In the genomic region with DNA sequence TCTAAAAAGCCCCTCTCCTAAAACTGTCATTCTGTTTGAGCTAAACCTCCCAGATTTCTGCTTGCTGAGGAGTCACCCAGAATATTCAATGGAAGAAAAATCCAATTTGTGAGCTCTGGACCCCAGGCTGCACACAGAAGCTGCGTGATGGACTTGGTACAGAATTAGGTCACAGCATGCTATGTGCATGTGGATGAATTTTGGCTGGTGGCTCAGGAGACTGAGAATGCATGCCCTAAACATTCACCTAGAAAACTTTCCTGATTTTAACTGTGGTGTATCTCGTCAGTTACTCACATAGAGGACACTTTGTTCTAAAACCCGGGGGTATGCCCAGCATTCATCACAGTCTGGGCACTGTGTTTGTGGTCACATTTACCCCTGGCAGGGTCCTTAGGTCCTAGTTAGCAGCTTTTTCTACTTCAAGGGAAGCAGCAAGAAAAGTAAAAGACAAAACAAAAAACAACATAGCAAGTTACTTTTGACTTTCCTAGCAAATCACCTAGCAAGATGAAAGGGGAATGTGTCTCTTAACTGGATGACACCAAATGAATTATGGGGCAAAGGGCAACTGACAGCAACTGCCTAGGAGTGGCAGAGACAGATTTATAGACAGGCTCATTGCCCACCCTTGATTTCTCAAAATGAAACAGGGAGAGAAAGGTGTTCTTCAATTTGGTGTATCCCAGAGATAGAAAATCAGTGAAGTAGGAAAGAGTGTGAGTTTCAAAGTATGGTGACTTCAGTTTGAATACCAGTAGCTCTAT, we compare ENCODE assay signal across 19 cellular contexts. TPM values are rescaled to one million over a fixed set of nuclear protein-coding genes. Genes with fewer than 3 reads are reported as not detected.
DNase-seq lines count a peak whose midpoint lies in the region; ATAC-seq and TF ChIP-seq lines count a peak whose summit lies in the region.
"Had no signal": no experiment of that assay in that cellular context is flagged by ENCODE, and none has a peak within 500 bp of the region (broad histone marks: within the 10 kb centered on the region; RNA-seq: fewer than 3 reads in every experiment).

No MANE protein-coding gene starts in this region.

- H3K4me2 ChIP-seq in GM23248 (ENCODE audit: unreplicated experiment) = no peak overlapping the region

- H3K27ac ChIP-seq in GM23248 = no peak overlapping the region; the same call in 1 of the 2 replicates
- peak overlapping the region; percentile 75 for H3K27ac ChIP-seq in lower lobe of right lung
- peak overlapping the region in 2 of 3 donors; percentile 31 to 65 for H3K27ac ChIP-seq in thyroid gland

- no peaks in the 10 kb centered on the region for H3K9me2 ChIP-seq in GM23248 (ENCODE audit: insufficient read depth)

- H3K4me3 ChIP-seq in GM23248 (no peak overlapping the region), lower lobe of right lung (no peak overlapping the region), thyroid gland (replicated peaks in 1 of 3) (no peak overlapping the region)

- H4K20me1 ChIP-seq in GM23248 (ENCODE audit: insufficient read depth) = no peaks in the 10 kb centered on the region

- H3F3A ChIP-seq in GM23248 (ENCODE audit: insufficient read depth) = peaks cover 13% of the 10 kb centered on the region; the same call in 1 of the 2 replicates

- in situ Hi-C loops in GM23248 (cut with MboI) = no loop called here

- H3K4me1 ChIP-seq in GM23248 (ENCODE audit: insufficient read depth) = peaks cover 14% of the 10 kb centered on the region
- H3K4me1 ChIP-seq in lower lobe of right lung = peaks cover 23% of the 10 kb centered on the region
- no peaks in the 10 kb centered on the region for H3K4me1 ChIP-seq in thyroid gland

- 74 to 76% methylated on average over 3 of the region's 3 CpGs for WGBS in GM23248 (ENCODE audit: low coverage in 1 of 2, low lambda C conversion rate in 2 of 2, missing lambda C conversion rate in 2 of 2), 2 experiments
- 77 to 82% methylated on average over 3 of the region's 3 CpGs for WGBS in thyroid gland, 2 donors

- DNase-seq in GM23248 (no peak), cerebellar cortex (ENCODE audit: low spot score) (peak; percentile 64), lower lobe of right lung (no peak), thyroid gland (no peak), NCI-H524 treated with DMSO at 0.1 percent for 48 hours (lab: John Stamatoyannopoulos, UW) (no peak), globus pallidus (ENCODE audit: low spot score) (no peak), islet precursor cell (no peak), DMS79 treated with DMSO at 0.1 percent for 48 hours (lab: John Stamatoyannopoulos, UW) (no peak)
- DNase-seq: activated B cell treated with CpG ODN at 0.5 μM for 24 hours; activated CD8-positive, alpha-beta memory T cell treated with anti-CD3 and anti-CD28 coated beads for 24 hours; activated naive CD8-positive, alpha-beta T cell treated with anti-CD3 and anti-CD28 coated beads, Interleukin-2, amount 10 ng/mL, durations not matched to agents 7 days and 5 days; COR-L47; effector CD4-positive, alpha-beta T cell; MV-4-11; naive thymus-derived CD4-positive, alpha-beta T cell; NCI-H510A treated with DMSO at 0.1 percent for 48 hours; posterior cingulate gyrus; SHP77 treated with DMSO at 0.1 percent for 48 hours had no signal

- intact Hi-C loops in lower lobe of right lung (cut with DNase I) = no loop called here
- intact Hi-C loops in thyroid gland (cut with DNase I) = no loop called here

- ATAC-seq in lower lobe of right lung = no peak
- ATAC-seq: naive thymus-derived CD4-positive, alpha-beta T cell had no signal

- 0 out of 2 replicates have a peak overlapping the region, but pooled peaks have one; percentile 75 for H2AFZ ChIP-seq in GM23248

- H3K9me3 ChIP-seq in GM23248 (ENCODE audit: low read depth) (no peaks in the 10 kb centered on the region), lower lobe of right lung (no peaks in the 10 kb centered on the region), thyroid gland (no peaks in the 10 kb centered on the region)

- no peaks in the 10 kb centered on the region for H3K36me3 ChIP-seq in GM23248 (ENCODE audit: low read depth)
- no peaks in the 10 kb centered on the region for H3K36me3 ChIP-seq in lower lobe of right lung
- no peaks in the 10 kb centered on the region for H3K36me3 ChIP-seq in thyroid gland

- no peaks in the 10 kb centered on the region for H3K27me3 ChIP-seq in GM23248 (replicated peaks; ENCODE audit: insufficient read depth)
- no peaks in the 10 kb centered on the region for H3K27me3 ChIP-seq in lower lobe of right lung (ENCODE audit: low read depth)
- no peaks in the 10 kb centered on the region for H3K27me3 ChIP-seq in thyroid gland

- TF ChIP-seq CTCF in lower lobe of right lung (IDR thresholded peaks at IDR 0.05) (no peak), thyroid gland (IDR thresholded peaks at IDR 0.05) (no peak)

- no peaks in the 10 kb centered on the region for H3K79me2 ChIP-seq in GM23248 (ENCODE audit: insufficient read depth)

- no peak overlapping the region for H3K9ac ChIP-seq in GM23248

- TF ChIP-seq POLR2A in thyroid gland (IDR thresholded peaks at IDR 0.05) = no peak

RNA-seq across cellular contexts. Expression of a gene that starts 8.3 kb away (rescaled TPM):
- total RNA-seq in GM23248 (2014; rRNA removed; shearing (Covaris generic)) = 9.9 and 13.2 TPM in 2 replicates
- 3.8 and 3.9 TPM in 2 replicates for polyA plus RNA-seq in GM23248 (2016; fragmentation: Nextera tagmentation; extraction: Ambion mirVana)
- total RNA-seq in lower lobe of right lung (17.3 TPM), thyroid gland (10 to 100 TPM in 3 of 4 donors, 1 to 10 TPM in 1; 7.6 to 21.4 (median 14.2) TPM)
- polyA plus RNA-seq: naive thymus-derived CD4-positive, alpha-beta T cell had no signal

RNA-seq across cellular contexts. Expression of a gene that starts 25.6 kb away (rescaled TPM):
- not detected in 2 replicates for total RNA-seq in GM23248 (2014; rRNA removed; shearing (Covaris generic))
- not detected in 2 replicates for polyA plus RNA-seq in GM23248 (2016; fragmentation: Nextera tagmentation; extraction: Ambion mirVana)
- total RNA-seq in lower lobe of right lung (0.18 TPM), thyroid gland (1 to 10 TPM; 3.7 to 9.3 (median 4.6) TPM)
- total RNA-seq: activated B cell treated with CpG ODN at 0.5 μM for 24 hours; activated naive CD8-positive, alpha-beta T cell treated with anti-CD3 and anti-CD28 coated beads, Interleukin-2, amount 10 ng/mL, durations not matched to agents 7 days and 5 days; bronchial epithelial cell had no signal
- polyA plus RNA-seq: naive thymus-derived CD4-positive, alpha-beta T cell had no signal

RNA-seq across cellular contexts. Expression of a gene that starts 27.6 kb away (rescaled TPM):
- total RNA-seq in GM23248 (2014; rRNA removed; shearing (Covaris generic)) = 0.32 TPM in 1 of 2 replicates, not detected in the other
- not detected in 2 replicates for polyA plus RNA-seq in GM23248 (2016; fragmentation: Nextera tagmentation; extraction: Ambion mirVana)
- total RNA-seq in lower lobe of right lung (0.15 TPM), thyroid gland (under 1 TPM in 2 of 4 donors, not detected in 2; 0.27 to 0.33 TPM)

RNA-seq across cellular contexts. Expression of a gene that starts 27.7 kb away (rescaled TPM):
- 77.9 and 138 TPM in 2 replicates for total RNA-seq in GM23248 (2014; rRNA removed; shearing (Covaris generic))
- 1,006 and 1,056 TPM in 2 replicates for polyA plus RNA-seq in GM23248 (2016; fragmentation: Nextera tagmentation; extraction: Ambion mirVana)
- 271 TPM for total RNA-seq in lower lobe of right lung
- 100 to 1,000 TPM in 3 of 4 donors, 10 to 100 TPM in 1; 59.2 to 235 (median 118) TPM for total RNA-seq in thyroid gland

RNA-seq across cellular contexts. Expression of a gene that starts 34.8 kb away (rescaled TPM):
- 0.13 TPM in 1 of 2 replicates, not detected in the other for total RNA-seq in GM23248 (2014; rRNA removed; shearing (Covaris generic))
- polyA plus RNA-seq in GM23248 (2016; fragmentation: Nextera tagmentation; extraction: Ambion mirVana) = 0.33 and 0.67 TPM in 2 replicates
- total RNA-seq in lower lobe of right lung (1.7 TPM), thyroid gland (1 to 10 TPM; 1.5 to 4.8 (median 2.9) TPM)
